22 cellular contexts compared by ENCODE assay signal in genomic region chr16:23024044-23024443, GRCh38.
DNase-seq lines count a peak whose midpoint lies in the region; ATAC-seq, FAIRE-seq and TF ChIP-seq lines count a peak whose summit lies in the region.
"Had no signal": no experiment of that assay in that cellular context is flagged by ENCODE, and none has a peak within 500 bp of the region (broad histone marks: within the 10 kb centered on the region; RNA-seq: fewer than 3 reads in every experiment).

No MANE protein-coding gene starts in this region.

- FAIRE-seq in A549 (lab: Jason Lieb, UNC): no peak
- FAIRE-seq: D721Med, GM12878, HTR-8/SVneo had no signal

- no peaks in the 10 kb centered on the region for H3K36me3 Mint-ChIP-seq in Caco-2 (ENCODE audit: insufficient read depth, unreplicated experiment)
- H3K36me3 Mint-ChIP-seq: CD8-positive, alpha-beta T cell; IgD-negative memory B cell had no signal

- peaks cover 19% of the 10 kb centered on the region for H3K27me3 Mint-ChIP-seq in Caco-2 (ENCODE audit: insufficient read depth, unreplicated experiment)

- no peak overlapping the region for H3K27ac ChIP-seq in A549
- H3K27ac ChIP-seq in left ventricle myocardium inferior (replicated peaks): no peak overlapping the region
- H3K27ac ChIP-seq: BLaER1 treated with 17β-estradiol and CSF1 and Interleukin-3, amounts not matched to agents 10 nM and 100 nM had no signal

- no peak overlapping the region for H3K4me3 Mint-ChIP-seq in Caco-2 (ENCODE audit: unreplicated experiment)
- H3K4me3 Mint-ChIP-seq: B cell; CD8-positive, alpha-beta T cell; HFFc6; IgD-negative memory B cell had no signal

- CTCF ChIA-PET in A549 (lab: Yijun Ruan, JAX) (no interaction called here), Caco-2 (lab: Charles Lee) (no interaction called here)

- no peaks in the 10 kb centered on the region for H3K36me3 ChIP-seq in left ventricle myocardium inferior
- no peaks in the 10 kb centered on the region for H3K36me3 ChIP-seq in Caco-2 (ENCODE audit: control insufficient read depth, insufficient read depth, low read length)
- H3K36me3 ChIP-seq: BLaER1 treated with 17β-estradiol and CSF1 and Interleukin-3, amounts not matched to agents 10 nM and 100 nM had no signal

- no peaks in the 10 kb centered on the region for H3K4me1 ChIP-seq in A549
- no peaks in the 10 kb centered on the region for H3K4me1 ChIP-seq in left ventricle myocardium inferior
- H3K4me1 ChIP-seq in Caco-2: no peaks in the 10 kb centered on the region
- H3K4me1 ChIP-seq: BLaER1 treated with 17β-estradiol and CSF1 and Interleukin-3, amounts not matched to agents 10 nM and 100 nM had no signal

- H3K4me2 ChIP-seq in A549: no peak overlapping the region
- H3K4me2 ChIP-seq: BLaER1 treated with 17β-estradiol and CSF1 and Interleukin-3, amounts not matched to agents 10 nM and 100 nM had no signal

- no peaks in the 10 kb centered on the region for H3K9me3 Mint-ChIP-seq in Caco-2 (ENCODE audit: unreplicated experiment)
- H3K9me3 Mint-ChIP-seq: CD8-positive, alpha-beta T cell; HFFc6 had no signal

- no peak for TF ChIP-seq POLR2A in A549 (IDR thresholded peaks at IDR 0.05; ENCODE audit: low read length)

- H3K9me3 ChIP-seq in A549 (no peaks in the 10 kb centered on the region; the same call in 2 of the 3 replicates), left ventricle myocardium inferior (replicated peaks) (no peaks in the 10 kb centered on the region), Caco-2 (no peaks in the 10 kb centered on the region)

- no TSS peak for BruUV-seq in Caco-2 (replicated peaks; lab: Mats Ljungman, UMichigan)

- H3K4me1 Mint-ChIP-seq in Caco-2 (ENCODE audit: low read depth, unreplicated experiment): no peaks in the 10 kb centered on the region
- H3K4me1 Mint-ChIP-seq: B cell, IgD-negative memory B cell had no signal

- ATAC-seq in A549: no peak
- ATAC-seq: CD8-positive, alpha-beta T cell; GM12878; HCT116 had no signal

- TF ChIP-seq EP300 in A549 (IDR thresholded peaks at IDR 0.05): no peak

- H3K4me3 ChIP-seq in A549 (no peak overlapping the region), left ventricle myocardium inferior (no peak overlapping the region), Caco-2 (ENCODE audit: low read depth, low read length) (no peak overlapping the region)
- H3K4me3 ChIP-seq: BLaER1 treated with 17β-estradiol and CSF1 and Interleukin-3, amounts not matched to agents 10 nM and 100 nM; GM12878 had no signal

- 22% methylated on average over 4 of the region's 4 CpGs for WGBS in A549 (ENCODE audit: missing lambda C conversion rate)

- TF ChIP-seq RAD21 in A549 (conservative IDR thresholded peaks at IDR 0.05 in 1 of 2, IDR thresholded peaks at IDR 0.05 in 1 of 2): no peak

- no peak for TF ChIP-seq CTCF in A549 (IDR thresholded peaks at IDR 0.05)
- no peak for TF ChIP-seq CTCF in left ventricle myocardium inferior (IDR thresholded peaks at IDR 0.05; ENCODE audit: borderline replicate concordance)
- no peak for TF ChIP-seq CTCF in Caco-2 (IDR thresholded peaks at IDR 0.05; ENCODE audit: insufficient read depth in 1 of 2, low read depth in 1 of 2, low read length in 1 of 2, severe bottlenecking in 1 of 2, unreplicated experiment in 1 of 2)

- POLR2A ChIA-PET in A549 (lab: Yijun Ruan, JAX): no interaction called here
- POLR2A ChIA-PET in Caco-2 (lab: Charles Lee): no interaction called here

- intact Hi-C loops in left ventricle myocardium inferior (cut with micrococcal nuclease): no loop called here
- intact Hi-C loops in Caco-2 (cut with micrococcal nuclease; ENCODE audit: unreplicated experiment): no loop called here

- H3K27ac Mint-ChIP-seq in Caco-2 (ENCODE audit: unreplicated experiment): no peak overlapping the region
- H3K27ac Mint-ChIP-seq: B cell; CD8-positive, alpha-beta T cell; HFFc6; IgD-negative memory B cell had no signal

- H3K27me3 ChIP-seq in left ventricle myocardium inferior (ENCODE audit: low read depth): peaks cover 45% of the 10 kb centered on the region
- no peaks in the 10 kb centered on the region for H3K27me3 ChIP-seq in Caco-2 (replicated peaks; ENCODE audit: control insufficient read depth, insufficient read depth, low read length)
- H3K27me3 ChIP-seq: BLaER1 treated with 17β-estradiol and CSF1 and Interleukin-3, amounts not matched to agents 10 nM and 100 nM had no signal

- peak; percentile 17 for DNase-seq in NCI-H2029 treated with DMSO at 0.1 percent for 48 hours (lab: John Stamatoyannopoulos, UW)
- DNase-seq in NCI-H2029 (lab: John Stamatoyannopoulos, UW): no peak
- DNase-seq in A549 (ENCODE audit: low read depth in 1 of 2, low spot score in 1 of 2): no peak
- DNase-seq in DMS153 treated with DMSO at 0.1 percent for 48 hours (lab: John Stamatoyannopoulos, UW; ENCODE audit: unreplicated experiment): peak; percentile 47
- peak; percentile 53 for DNase-seq in NCI-H69 (lab: John Stamatoyannopoulos, UW)
- DNase-seq in left ventricle myocardium inferior: no peak
- no peak for DNase-seq in SKM-1 treated with dmso at 0.1 percent for 144 hours (lab: John Stamatoyannopoulos, UW; ENCODE audit: unreplicated experiment)
- DNase-seq in Caco-2: no peak
- DNase-seq: 8988T; CD8-positive, alpha-beta T cell; DND-41; EL; GOT3; H7; HFFc6 had no signal

TF ChIP-seq in A549, 52 proteins besides CTCF, POLR2A, EP300 and RAD21:
- TF ChIP-seq RARB (CRISPR knock-in tag; IDR thresholded peaks at IDR 0.05) (no peak), MAFK (IDR thresholded peaks at IDR 0.05; ENCODE audit: partially characterized antibody) (peak; percentile 11)

Comparison
In these comparisons a context has a peak if more than half of its experiments do, and no peak if none do; other contexts are left out.
1. DNase-seq: peak in NCI-H2029 treated with DMSO at 0.1 percent for 48 hours (single experiment), DMS153 treated with DMSO at 0.1 percent for 48 hours (single experiment) and NCI-H69 (single experiment); none in NCI-H2029 (single experiment), A549 (0 of 2), left ventricle myocardium inferior (single experiment), SKM-1 treated with dmso at 0.1 percent for 144 hours (single experiment) and Caco-2 (0 of 2).